ENCODE assay signal across 8 cellular contexts in genomic region chr21:43713123-43713522, GRCh38. TPM values are rescaled to one million over a fixed set of nuclear protein-coding genes. Genes with fewer than 3 reads are reported as not detected.
DNase-seq lines count a peak whose midpoint lies in the region; ATAC-seq, FAIRE-seq and TF ChIP-seq lines count a peak whose summit lies in the region.
"Not testable (repeated sequence)": the region's sequence is repeated elsewhere in the genome, so short reads cannot be mapped to it uniquely, and the experiment has no call there.

No MANE protein-coding gene starts in this region.

- not testable (repeated sequence) for H3K79me1 ChIP-seq in mesenchymal stem cell (replicated peaks; ENCODE audit: low read length, poor library complexity, severe bottlenecking)

- not testable (repeated sequence) for BruUV-seq in Calu3 (replicated peaks; lab: Mats Ljungman, UMichigan)

- H4K91ac ChIP-seq in mesenchymal stem cell (ENCODE audit: low read length): not testable (repeated sequence)

- CTCF ChIA-PET in Calu3 (lab: Charles Lee): interaction anchor here (0.5 to 3.7 kb wide), 2 partner anchors 13 to 15 kb away, joined by 3 to 19 read pairs; no protein-coding TSS in a partner anchor

- not testable (repeated sequence) for H3K14ac ChIP-seq in mesenchymal stem cell (ENCODE audit: low read length in 2 of 2)

- H2AFZ ChIP-seq in mesenchymal stem cell (ENCODE audit: low read depth, low read length): not testable (repeated sequence)

- not testable (repeated sequence) for TF ChIP-seq CTCF in Calu3 (IDR thresholded peaks at IDR 0.05; ENCODE audit: unreplicated experiment); Peyer's patch (IDR thresholded peaks at IDR 0.05); body of pancreas (IDR thresholded peaks at IDR 0.05); pancreas (IDR thresholded peaks at IDR 0.05); stomach (IDR thresholded peaks at IDR 0.05); upper lobe of left lung (IDR thresholded peaks at IDR 0.05)

- peak overlapping the region; percentile 27 for H2AK5ac ChIP-seq in mesenchymal stem cell (ENCODE audit: low read length, severe bottlenecking)

- not testable (repeated sequence) for H2BK120ac ChIP-seq in mesenchymal stem cell (ENCODE audit: low read depth, low read length)

- not testable (repeated sequence) for H3K36me3 ChIP-seq in Peyer's patch; body of pancreas (replicated peaks in 1 of 2; ENCODE audit: insufficient read depth in 1 of 2, low read depth in 2 of 2); mesenchymal stem cell (ENCODE audit: control insufficient read depth in 1 of 2, insufficient read depth in 2 of 2, low read depth in 1 of 2, low read length in 2 of 2); pancreas; stomach; upper lobe of left lung

- not testable (repeated sequence) for FAIRE-seq in pancreas (lab: Jason Lieb, UNC)

- H3K18ac ChIP-seq in mesenchymal stem cell (ENCODE audit: low read depth in 1 of 2, low read length in 2 of 2): not testable (repeated sequence)

- not testable (repeated sequence) for H3K27me3 ChIP-seq in Peyer's patch; body of pancreas; mesenchymal stem cell (ENCODE audit: control insufficient read depth in 1 of 2, insufficient read depth in 1 of 2, low read length in 2 of 2); pancreas; stomach; upper lobe of left lung

- H2BK15ac ChIP-seq in mesenchymal stem cell (ENCODE audit: low read depth, poor library complexity, severe bottlenecking): not testable (repeated sequence)

- not testable (repeated sequence) for H3K4me2 ChIP-seq in mesenchymal stem cell (ENCODE audit: low read length, poor library complexity, severe bottlenecking)

- H4K8ac ChIP-seq in mesenchymal stem cell (ENCODE audit: low read length): not testable (repeated sequence)

- WGBS in body of pancreas, 2 donors: 95 to 100% methylated on average over 6 of the region's 6 CpGs
- WGBS in mesenchymal stem cell: 85% methylated on average over 4 of the region's 6 CpGs
- 96 to 99% methylated on average over 6 of the region's 6 CpGs for WGBS in pancreas, 2 donors
- 85 to 90% (median 87%) methylated on average over 6 of the region's 6 CpGs for WGBS in stomach, 5 donors
- 88 to 91% methylated on average over 6 of the region's 6 CpGs for WGBS in upper lobe of left lung, 2 donors

- not testable (repeated sequence) for ATAC-seq in body of pancreas; pancreas; upper lobe of left lung (ENCODE audit: low FRiP score in 2 of 2)

- peak overlapping the region; percentile 58 for H2BK5ac ChIP-seq in mesenchymal stem cell (ENCODE audit: low read depth, low read length, poor library complexity, severe bottlenecking)

- not testable (repeated sequence) for H2BK12ac ChIP-seq in mesenchymal stem cell (ENCODE audit: low read length in 2 of 2)

- peak overlapping the region; percentile 98 for H3K27ac Mint-ChIP-seq in Calu3 (ENCODE audit: unreplicated experiment)

- H3K27ac ChIP-seq in Peyer's patch: peak overlapping the region in 3 of 4 donors; percentile 73 to 89 (median 85)
- H3K27ac ChIP-seq in body of pancreas: peak overlapping the region in 3 of 4 donors; percentile 78 to 85 (median 82)
- H3K27ac ChIP-seq in epithelial cell of prostate: peak overlapping the region; percentile 99
- H3K27ac ChIP-seq in mesenchymal stem cell (ENCODE audit: low read length, poor library complexity, severe bottlenecking): peak overlapping the region; percentile 98
- peak overlapping the region; percentile 61 to 80 (median 78) for H3K27ac ChIP-seq in pancreas
- peak overlapping the region; percentile 71 to 86 (median 76) for H3K27ac ChIP-seq in stomach
- H3K27ac ChIP-seq in upper lobe of left lung: peak overlapping the region; percentile 70 to 83 (median 74)

- not testable (repeated sequence) for DNase-seq in Calu3; Peyer's patch; body of pancreas; epithelial cell of prostate (ENCODE audit: low read depth, low spot score); mesenchymal stem cell; stomach; upper lobe of left lung
- peak in 1 of 6 donors; percentile 0 for DNase-seq in pancreas

- peaks cover 21% of the 10 kb centered on the region for H3K36me3 Mint-ChIP-seq in Calu3 (ENCODE audit: insufficient read depth, unreplicated experiment)

- not testable (repeated sequence) for H3K9me3 ChIP-seq in Peyer's patch; body of pancreas; mesenchymal stem cell (ENCODE audit: control insufficient read depth, low read length); pancreas; stomach; upper lobe of left lung

- intact Hi-C loops in Calu3 (cut with micrococcal nuclease; ENCODE audit: unreplicated experiment); body of pancreas (cut with DNase I); pancreas (cut with DNase I); stomach (cut with DNase I; ENCODE audit: low total_unique reads): not testable (repeated sequence)

- H3K4me1 ChIP-seq in Peyer's patch: not testable (repeated sequence)
- H3K4me1 ChIP-seq in body of pancreas: peaks cover 18% of the 10 kb centered on the region
- H3K4me1 ChIP-seq in mesenchymal stem cell (ENCODE audit: control insufficient read depth, insufficient read depth, low read depth, low read length): peaks cover 18% of the 10 kb centered on the region
- H3K4me1 ChIP-seq in pancreas: peaks cover 0 to 11% (median 8%) of the 10 kb centered on the region in 3 donors
- peaks cover 0 to 18% (median 6%) of the 10 kb centered on the region in 4 donors for H3K4me1 ChIP-seq in stomach
- H3K4me1 ChIP-seq in upper lobe of left lung: peaks cover under 1 to 16% (median 2%) of the 10 kb centered on the region in 4 donors

- not testable (repeated sequence) for H3K4me3 ChIP-seq in Peyer's patch; body of pancreas; mesenchymal stem cell (ENCODE audit: insufficient read depth in 1 of 2, low read depth in 1 of 2, low read length in 2 of 2); pancreas; stomach; upper lobe of left lung

- H3K9me3 Mint-ChIP-seq in Calu3 (ENCODE audit: low read depth, unreplicated experiment): not testable (repeated sequence)

- H3K4ac ChIP-seq in mesenchymal stem cell (ENCODE audit: low read depth in 1 of 2, low read length in 2 of 2): not testable (repeated sequence)

- H3K27me3 Mint-ChIP-seq in Calu3 (ENCODE audit: unreplicated experiment): not testable (repeated sequence)

- not testable (repeated sequence) for H3K4me3 Mint-ChIP-seq in Calu3 (ENCODE audit: low read depth, unreplicated experiment)

- not testable (repeated sequence) for H3K23ac ChIP-seq in mesenchymal stem cell (ENCODE audit: low read length in 2 of 2)

- H3K4me1 Mint-ChIP-seq in Calu3 (ENCODE audit: low read depth, unreplicated experiment): peaks cover 13% of the 10 kb centered on the region

- TF ChIP-seq EP300 in stomach (IDR thresholded peaks at IDR 0.05); upper lobe of left lung (IDR thresholded peaks at IDR 0.05): not testable (repeated sequence)

- TF ChIP-seq POLR2A in Peyer's patch (IDR thresholded peaks at IDR 0.05); body of pancreas (IDR thresholded peaks at IDR 0.05); stomach (IDR thresholded peaks at IDR 0.05); upper lobe of left lung (IDR thresholded peaks at IDR 0.05): not testable (repeated sequence)

- H3K9ac ChIP-seq in mesenchymal stem cell (ENCODE audit: low read length): not testable (repeated sequence)

RNA-seq across cellular contexts. Expression of gene PDXK, which starts 5.8 kb away (rescaled TPM):
- total RNA-seq in Calu3 (2022) (202 and 214 TPM in 2 replicates), Peyer's patch (100 to 1,000 TPM in 3 of 4 donors, 10 to 100 TPM in 1; 83.3 to 206 (median 152) TPM), body of pancreas (10 to 100 TPM; 33.7 to 68.9 TPM), pancreas (100 to 1,000 TPM in 1 of 6 donors, 10 to 100 TPM in 5; 63.2 to 100 (median 65.8) TPM), stomach (100 to 1,000 TPM in 1 of 5 donors, 10 to 100 TPM in 4; 41.9 to 139 (median 57.5) TPM), upper lobe of left lung (100 to 1,000 TPM; 105 to 301 (median 207) TPM)
- polyA plus RNA-seq in mesenchymal stem cell (2013, experiment 1 of 2): 72.9 TPM
- 72.1 TPM for polyA plus RNA-seq in mesenchymal stem cell (2013, experiment 2 of 2)
- polyA plus RNA-seq in pancreas (10 to 100 TPM; 65.7 to 66.0 TPM), stomach (10 to 100 TPM; 36.7 to 53.1 (median 51.5) TPM)

RNA-seq across cellular contexts. Expression of gene RRP1B, which starts 53.8 kb away (rescaled TPM):
- 24.6 and 26.0 TPM in 2 replicates for total RNA-seq in Calu3 (2022)
- 10 to 100 TPM; 10.7 to 28.1 (median 14.1) TPM for total RNA-seq in Peyer's patch
- 10 to 100 TPM; 15.8 to 19.1 TPM for total RNA-seq in body of pancreas
- polyA plus RNA-seq in mesenchymal stem cell (2013, experiment 1 of 2): 15.6 TPM
- polyA plus RNA-seq in mesenchymal stem cell (2013, experiment 2 of 2): 15.9 TPM
- 10 to 100 TPM in 3 of 6 donors, 1 to 10 TPM in 3; 7.2 to 13.3 (median 9.7) TPM for total RNA-seq in pancreas
- 1 to 10 TPM; 4.4 to 5.4 TPM for polyA plus RNA-seq in pancreas
- total RNA-seq in stomach: 10 to 100 TPM in 4 of 5 donors, 1 to 10 TPM in 1; 6.4 to 23.6 (median 14.9) TPM
- polyA plus RNA-seq in stomach: 1 to 10 TPM; 4.0 to 6.3 (median 6.2) TPM
- 10 to 100 TPM; 11.5 to 22.8 (median 19.7) TPM for total RNA-seq in upper lobe of left lung

RNA-seq across cellular contexts. Expression of gene HSF2BP, which starts 53.8 kb away (rescaled TPM):
- total RNA-seq in Calu3 (2022) (0.95 and 1.5 TPM in 2 replicates), Peyer's patch (under 1 TPM in 2 of 4 donors, not detected in 2; 0.35 to 0.67 TPM), body of pancreas (1 to 10 TPM; 3.1 to 4.3 TPM), pancreas (under 1 TPM; 0.14 to 0.32 (median 0.24) TPM), stomach (1 to 10 TPM in 1 of 5 donors, under 1 TPM in 1, not detected in 3; 0.58 to 1.5 TPM), upper lobe of left lung (under 1 TPM in 4 of 6 donors, not detected in 2; 0.40 to 0.91 (median 0.45) TPM)
- polyA plus RNA-seq in mesenchymal stem cell (2013, experiment 1 of 2): 1.0 TPM
- 0.82 TPM for polyA plus RNA-seq in mesenchymal stem cell (2013, experiment 2 of 2)
- polyA plus RNA-seq in pancreas (under 1 TPM; 0.11 to 0.14 TPM), stomach (under 1 TPM; 0.23 to 0.31 (median 0.25) TPM)
